ENCODE assay signal across 12 cellular contexts in genomic region chr12:116136340-116136739, GRCh38.
DNase-seq lines count a peak whose midpoint lies in the region; ATAC-seq lines count a peak whose summit lies in the region.
"Had no signal": no experiment of that assay in that cellular context is flagged by ENCODE, and none has a peak within 500 bp of the region (broad histone marks: within the 10 kb centered on the region; RNA-seq: fewer than 3 reads in every experiment).

No MANE protein-coding gene starts in this region.

- peak overlapping the region; percentile 90 for H3K27ac Mint-ChIP-seq in T-helper 1 cell treated with Interleukin-12 subunit alpha and Interleukin-12 subunit beta and Interleukin-4 antibody, amounts not matched to agents 30 μg/mL and 1 μg/mL, for 36 hours
- H3K27ac Mint-ChIP-seq in effector memory CD8-positive, alpha-beta T cell = peak overlapping the region; percentile 7
- H3K27ac Mint-ChIP-seq in stimulated activated memory B cell treated with anti-CD40 and anti-IgM and Interleukin-4, amounts not matched to agents 10 μg/mL and 1 μg/mL and 100 μg/mL, for 72 hours = peak overlapping the region; percentile 40
- H3K27ac Mint-ChIP-seq: H9 had no signal

- H3K36me3 Mint-ChIP-seq in T-helper 1 cell treated with Interleukin-12 subunit alpha and Interleukin-12 subunit beta and Interleukin-4 antibody, amounts not matched to agents 30 μg/mL and 1 μg/mL, for 36 hours (ENCODE audit: low read depth) = no peaks in the 10 kb centered on the region
- peaks cover 7% of the 10 kb centered on the region for H3K36me3 Mint-ChIP-seq in effector memory CD8-positive, alpha-beta T cell (ENCODE audit: insufficient read depth)
- no peaks in the 10 kb centered on the region for H3K36me3 Mint-ChIP-seq in stimulated activated memory B cell treated with anti-CD40 and anti-IgM and Interleukin-4, amounts not matched to agents 10 μg/mL and 1 μg/mL and 100 μg/mL, for 72 hours

- no peak for ATAC-seq in effector memory CD8-positive, alpha-beta T cell (replicated peaks)
- ATAC-seq in stimulated activated memory B cell treated with anti-CD40 and anti-IgM and Interleukin-4, amounts not matched to agents 10 μg/mL and 1 μg/mL and 100 μg/mL, for 72 hours = no peak
- ATAC-seq in HG02885 (IDR thresholded peaks at IDR 0.05; ENCODE audit: poor library complexity, unreplicated experiment) = no peak
- ATAC-seq: gastroesophageal sphincter had no signal

- peaks cover 49% of the 10 kb centered on the region for H3K4me1 Mint-ChIP-seq in T-helper 1 cell treated with Interleukin-12 subunit alpha and Interleukin-12 subunit beta and Interleukin-4 antibody, amounts not matched to agents 30 μg/mL and 1 μg/mL, for 36 hours (ENCODE audit: low read depth)
- peaks cover 39 to 49% of the 10 kb centered on the region in 2 donors for H3K4me1 Mint-ChIP-seq in effector memory CD8-positive, alpha-beta T cell (ENCODE audit: low read depth in 2 of 2)
- H3K4me1 Mint-ChIP-seq in stimulated activated memory B cell treated with anti-CD40 and anti-IgM and Interleukin-4, amounts not matched to agents 10 μg/mL and 1 μg/mL and 100 μg/mL, for 72 hours = peaks cover 72% of the 10 kb centered on the region

- H3K27me3 Mint-ChIP-seq in T-helper 1 cell treated with Interleukin-12 subunit alpha and Interleukin-12 subunit beta and Interleukin-4 antibody, amounts not matched to agents 30 μg/mL and 1 μg/mL, for 36 hours (ENCODE audit: low read depth) = no peaks in the 10 kb centered on the region
- no peaks in the 10 kb centered on the region for H3K27me3 Mint-ChIP-seq in effector memory CD8-positive, alpha-beta T cell
- H3K27me3 Mint-ChIP-seq in stimulated activated memory B cell treated with anti-CD40 and anti-IgM and Interleukin-4, amounts not matched to agents 10 μg/mL and 1 μg/mL and 100 μg/mL, for 72 hours = no peaks in the 10 kb centered on the region

- no peaks in the 10 kb centered on the region for H3K9me3 Mint-ChIP-seq in T-helper 1 cell treated with Interleukin-12 subunit alpha and Interleukin-12 subunit beta and Interleukin-4 antibody, amounts not matched to agents 30 μg/mL and 1 μg/mL, for 36 hours
- no peaks in the 10 kb centered on the region for H3K9me3 Mint-ChIP-seq in effector memory CD8-positive, alpha-beta T cell
- H3K9me3 Mint-ChIP-seq in stimulated activated memory B cell treated with anti-CD40 and anti-IgM and Interleukin-4, amounts not matched to agents 10 μg/mL and 1 μg/mL and 100 μg/mL, for 72 hours = no peaks in the 10 kb centered on the region
- H3K9me3 Mint-ChIP-seq: H9 had no signal

- DNase-seq in activated T-cell treated with anti-CD3 and anti-CD28 coated beads for 4 hours (peak; percentile 5), SKM-1 treated with dmso at 0.1 percent for 144 hours (lab: John Stamatoyannopoulos, UW; ENCODE audit: unreplicated experiment) (no peak), cerebellar nuclear complex (lab: John Stamatoyannopoulos, UW) (no peak)
- DNase-seq in activated T-cell treated with anti-CD3 and anti-CD28 coated beads, Interleukin-2, amount 50 U/mL, for 1 hour = no peak
- DNase-seq in effector memory CD8-positive, alpha-beta T cell = no peak
- DNase-seq: H9, NCI-H1694, small intestine had no signal

- H3K4me3 Mint-ChIP-seq in T-helper 1 cell treated with Interleukin-12 subunit alpha and Interleukin-12 subunit beta and Interleukin-4 antibody, amounts not matched to agents 30 μg/mL and 1 μg/mL, for 36 hours = peak overlapping the region; percentile 75
- peak overlapping the region in 1 of 2 donors; percentile 10 for H3K4me3 Mint-ChIP-seq in effector memory CD8-positive, alpha-beta T cell
- no peak overlapping the region for H3K4me3 Mint-ChIP-seq in stimulated activated memory B cell treated with anti-CD40 and anti-IgM and Interleukin-4, amounts not matched to agents 10 μg/mL and 1 μg/mL and 100 μg/mL, for 72 hours
- H3K4me3 Mint-ChIP-seq: H9 had no signal

Comparison
In these comparisons a context has a peak if more than half of its experiments do, and no peak if none do; other contexts are left out.
1. H3K27ac Mint-ChIP-seq: peak in every context shown above with its lines; median percentile 90 in T-helper 1 cell treated with Interleukin-12 subunit alpha and Interleukin-12 subunit beta and Interleukin-4 antibody, amounts not matched to agents 30 μg/mL and 1 μg/mL, for 36 hours; 40 in stimulated activated memory B cell treated with anti-CD40 and anti-IgM and Interleukin-4, amounts not matched to agents 10 μg/mL and 1 μg/mL and 100 μg/mL, for 72 hours; 7 in effector memory CD8-positive, alpha-beta T cell.